ENCODE assay signal across 10 cellular contexts in the genomic region with DNA sequence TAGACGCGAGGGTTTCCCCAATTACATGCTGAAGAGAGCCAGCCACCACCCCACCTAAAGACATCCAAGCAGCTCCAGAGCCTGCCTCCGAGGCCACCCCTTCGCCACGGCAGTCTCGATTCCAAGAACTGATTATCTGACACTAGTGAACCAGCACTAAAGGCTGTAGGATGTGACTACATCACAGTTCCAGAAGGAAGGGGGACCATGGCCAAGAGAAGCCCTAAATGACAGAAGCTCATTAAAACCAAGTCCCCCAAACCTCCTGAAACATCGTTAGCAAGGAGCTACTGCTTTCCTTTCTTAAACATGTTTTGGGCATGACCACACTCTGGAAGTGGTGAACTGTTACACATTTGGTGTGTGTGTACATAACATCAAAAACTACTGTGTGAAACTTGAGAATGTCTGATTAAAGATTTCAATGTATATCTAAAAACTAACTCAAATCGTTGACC.
DNase-seq lines count a peak whose midpoint lies in the region; ATAC-seq and TF ChIP-seq lines count a peak whose summit lies in the region.
"Had no signal": no experiment of that assay in that cellular context is flagged by ENCODE, and none has a peak within 500 bp of the region (broad histone marks: within the 10 kb centered on the region; RNA-seq: fewer than 3 reads in every experiment).

No MANE protein-coding gene starts in this region.

- TF ChIP-seq EP300 in upper lobe of left lung (IDR thresholded peaks at IDR 0.05) = no peak

- no peak for TF ChIP-seq POLR2A in upper lobe of left lung (IDR thresholded peaks at IDR 0.05)
- TF ChIP-seq POLR2A in body of pancreas (IDR thresholded peaks at IDR 0.05) = no peak

- H3K27ac ChIP-seq in ascending aorta (peak overlapping the region; percentile 22 to 36), upper lobe of left lung (peak overlapping the region in 3 of 4 donors; percentile 15 to 63 (median 53)), body of pancreas (no peak overlapping the region)
- H3K27ac ChIP-seq: BLaER1 had no signal

- H3K36me3 ChIP-seq in ascending aorta (peaks cover 29 to 38% of the 10 kb centered on the region in 2 donors), upper lobe of left lung (peaks cover 9 to 51% (median 25%) of the 10 kb centered on the region in 4 donors), body of pancreas (replicated peaks in 1 of 2; ENCODE audit: insufficient read depth in 1 of 2, low read depth in 2 of 2) (peaks cover 10 to 20% of the 10 kb centered on the region in 2 donors)

- no peak for TF ChIP-seq CTCF in ascending aorta (IDR thresholded peaks at IDR 0.05)
- no peak for TF ChIP-seq CTCF in upper lobe of left lung (IDR thresholded peaks at IDR 0.05)
- no peak for TF ChIP-seq CTCF in body of pancreas (IDR thresholded peaks at IDR 0.05)

- no peaks in the 10 kb centered on the region for H3K9me3 ChIP-seq in ascending aorta
- H3K9me3 ChIP-seq in upper lobe of left lung = no peaks in the 10 kb centered on the region
- H3K9me3 ChIP-seq in body of pancreas = no peaks in the 10 kb centered on the region

- 84 to 92% methylated on average over 8 of the region's 8 CpGs for WGBS in upper lobe of left lung, 2 donors
- WGBS in body of pancreas, 2 donors = 81 to 84% methylated on average over 8 of the region's 8 CpGs

- H3K27me3 ChIP-seq in ascending aorta (no peaks in the 10 kb centered on the region), upper lobe of left lung (no peaks in the 10 kb centered on the region), body of pancreas (no peaks in the 10 kb centered on the region)
- H3K27me3 ChIP-seq: BLaER1 had no signal

- ATAC-seq in HG03439 (IDR thresholded peaks at IDR 0.05; ENCODE audit: unreplicated experiment) (peak; percentile 21), upper lobe of left lung (ENCODE audit: low FRiP score in 2 of 2) (no peak), body of pancreas (no peak)

- H3K4me1 ChIP-seq in ascending aorta = no peaks in the 10 kb centered on the region
- H3K4me1 ChIP-seq in upper lobe of left lung = peaks cover 0 to 5% (median 4%) of the 10 kb centered on the region in 4 donors
- H3K4me1 ChIP-seq in body of pancreas = no peaks in the 10 kb centered on the region

- intact Hi-C loops in ascending aorta (cut with DNase I) = no loop called here
- intact Hi-C loops in body of pancreas (cut with DNase I) = no loop called here

- H3K4me3 ChIP-seq in ascending aorta = no peak overlapping the region
- no peak overlapping the region for H3K4me3 ChIP-seq in upper lobe of left lung
- H3K4me3 ChIP-seq in body of pancreas = no peak overlapping the region
- H3K4me3 ChIP-seq: BLaER1 had no signal

- peak; percentile 53 for DNase-seq in stimulated activated CD4-positive, alpha-beta T cell treated with anti-CD3 and anti-CD28 coated beads, Interleukin-1b, Interleukin-23, amount 100 ng/mL, for 48 hours
- no peak for DNase-seq in stimulated activated CD4-positive, alpha-beta T cell treated with anti-CD3 and anti-CD28 coated beads, Interleukin-12 subunit alpha, Interleukin-12 subunit beta, amount 100 ng/mL, for 4 hours
- DNase-seq in ascending aorta (ENCODE audit: low spot score in 2 of 2) = no peak
- DNase-seq in upper lobe of left lung = no peak
- DNase-seq in NCI-H345 (lab: John Stamatoyannopoulos, UW) = no peak
- DNase-seq in amniotic stem cell (lab: John Stamatoyannopoulos, UW) = no peak
- DNase-seq in body of pancreas = no peak
- DNase-seq: NCI-H774 had no signal

Comparison
In these comparisons a context has a peak if more than half of its experiments do, and no peak if none do; other contexts are left out.
1. H3K27ac ChIP-seq: peak in ascending aorta (2 of 2) and upper lobe of left lung (3 of 4); none in body of pancreas (0 of 4).